1 cellular context compared by ENCODE assay signal in genomic region chr6:37724530-37725220, GRCh38.
A peak's percentile ranks its signal among the peaks of the same experiment; 100 is the strongest.
TF ChIP-seq lines count a peak whose summit lies in the region.

No MANE protein-coding gene starts in this region.

TF ChIP-seq in HEK293, 187 proteins besides CTCF, POLR2A, EP300 and RAD21 (continued from another document):
- TF ChIP-seq, protein P1, sequence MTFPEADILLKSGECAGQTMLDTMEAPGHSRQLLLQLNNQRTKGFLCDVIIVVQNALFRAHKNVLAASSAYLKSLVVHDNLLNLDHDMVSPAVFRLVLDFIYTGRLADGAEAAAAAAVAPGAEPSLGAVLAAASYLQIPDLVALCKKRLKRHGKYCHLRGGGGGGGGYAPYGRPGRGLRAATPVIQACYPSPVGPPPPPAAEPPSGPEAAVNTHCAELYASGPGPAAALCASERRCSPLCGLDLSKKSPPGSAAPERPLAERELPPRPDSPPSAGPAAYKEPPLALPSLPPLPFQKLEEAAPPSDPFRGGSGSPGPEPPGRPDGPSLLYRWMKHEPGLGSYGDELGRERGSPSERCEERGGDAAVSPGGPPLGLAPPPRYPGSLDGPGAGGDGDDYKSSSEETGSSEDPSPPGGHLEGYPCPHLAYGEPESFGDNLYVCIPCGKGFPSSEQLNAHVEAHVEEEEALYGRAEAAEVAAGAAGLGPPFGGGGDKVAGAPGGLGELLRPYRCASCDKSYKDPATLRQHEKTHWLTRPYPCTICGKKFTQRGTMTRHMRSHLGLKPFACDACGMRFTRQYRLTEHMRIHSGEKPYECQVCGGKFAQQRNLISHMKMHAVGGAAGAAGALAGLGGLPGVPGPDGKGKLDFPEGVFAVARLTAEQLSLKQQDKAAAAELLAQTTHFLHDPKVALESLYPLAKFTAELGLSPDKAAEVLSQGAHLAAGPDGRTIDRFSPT (tag by site-specific recombination; IDR thresholded peaks at IDR 0.05), result no peak
- TF ChIP-seq ZNF768 (tag by site-specific recombination; IDR thresholded peaks at IDR 0.05), result 0 out of 2 replicates have a peak, but pooled peaks have one; percentile 33
- TF ChIP-seq ZBTB17 (tag by site-specific recombination; IDR thresholded peaks at IDR 0.05), result no peak
